8 cellular contexts compared by ENCODE assay signal in the genomic region with DNA sequence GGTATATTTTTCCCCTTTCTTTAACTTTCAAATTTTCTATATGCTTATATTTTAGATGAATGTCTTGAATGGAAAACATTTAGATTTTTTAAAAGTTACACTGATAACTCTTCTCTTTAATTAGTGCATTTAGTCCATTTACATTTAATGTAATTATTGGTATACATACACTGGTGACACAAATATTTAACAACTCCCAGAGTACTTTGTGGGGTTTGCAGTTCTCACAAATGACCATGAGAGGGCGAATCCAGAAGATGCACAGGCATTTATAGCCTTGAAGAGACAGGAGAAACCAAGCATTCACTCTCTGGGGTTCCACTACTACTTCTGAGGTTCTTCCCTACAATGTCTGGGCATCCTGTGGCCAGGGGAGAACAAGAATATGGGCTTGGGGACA.
A peak's percentile ranks its signal among the peaks of the same experiment; 100 is the strongest.
DNase-seq lines count a peak whose midpoint lies in the region; ATAC-seq and TF ChIP-seq lines count a peak whose summit lies in the region.

No MANE protein-coding gene starts in this region.

- H3K36me3 ChIP-seq in ascending aorta: no peaks in the 10 kb centered on the region
- H3K36me3 ChIP-seq in liver (ENCODE audit: control insufficient read depth in 4 of 4, insufficient read depth in 3 of 4, low read depth in 1 of 4, low read length in 3 of 4): no peaks in the 10 kb centered on the region

- 13% methylated on average over 1 of the region's 1 CpG for WGBS in liver

- H3K27ac Mint-ChIP-seq in activated T-helper 17 cell treated with anti-CD3 and anti-CD28 coated beads, Interleukin-2, amount 50 U/mL, for 72 hours: no peak overlapping the region

- H3K4me1 ChIP-seq in ascending aorta (no peaks in the 10 kb centered on the region), liver (ENCODE audit: control insufficient read depth in 4 of 4, insufficient read depth in 4 of 4, low read length in 3 of 4) (peaks cover 0 to 4% (median 2%) of the 10 kb centered on the region in 4 donors)

- no peaks in the 10 kb centered on the region for H3K36me3 Mint-ChIP-seq in activated T-helper 17 cell treated with anti-CD3 and anti-CD28 coated beads, Interleukin-2, amount 50 U/mL, for 72 hours (ENCODE audit: low read depth)

- TF ChIP-seq CTCF in ascending aorta (IDR thresholded peaks at IDR 0.05) (peak in 2 of 3 experiments; percentile 22 to 46), liver (IDR thresholded peaks at IDR 0.05; ENCODE audit: low read depth, low read length, missing input control) (peak; percentile 90)

- H3K4me3 Mint-ChIP-seq in activated T-helper 17 cell treated with anti-CD3 and anti-CD28 coated beads, Interleukin-2, amount 50 U/mL, for 72 hours: no peak overlapping the region

- no peaks in the 10 kb centered on the region for H3K9me3 Mint-ChIP-seq in activated T-helper 17 cell treated with anti-CD3 and anti-CD28 coated beads, Interleukin-2, amount 50 U/mL, for 72 hours

- intact Hi-C loops in ascending aorta (cut with DNase I): no loop called here

- H3K27me3 ChIP-seq in ascending aorta (no peaks in the 10 kb centered on the region), liver (ENCODE audit: control insufficient read depth in 4 of 4, insufficient read depth in 4 of 4, low read length in 3 of 4) (no peaks in the 10 kb centered on the region)

- no peaks in the 10 kb centered on the region for H3K4me1 Mint-ChIP-seq in activated T-helper 17 cell treated with anti-CD3 and anti-CD28 coated beads, Interleukin-2, amount 50 U/mL, for 72 hours

- no peak for ATAC-seq in HG02973 (IDR thresholded peaks at IDR 0.05; ENCODE audit: unreplicated experiment)
- no peak for ATAC-seq in GM21447 (IDR thresholded peaks at IDR 0.05; ENCODE audit: unreplicated experiment)
- ATAC-seq in activated T-helper 17 cell treated with anti-CD3 and anti-CD28 coated beads, Interleukin-2, amount 50 U/mL, for 72 hours (replicated peaks): no peak

- DNase-seq in COLO829 (ENCODE audit: low spot score) (peak; percentile 59), HuH-7.5 (ENCODE audit: low spot score) (peak; percentile 22), ascending aorta (ENCODE audit: low spot score in 2 of 2) (no peak), putamen (ENCODE audit: low spot score) (no peak)

- TF ChIP-seq RAD21 in liver (IDR thresholded peaks at IDR 0.05): peak; percentile 87 to 92

- H3K27me3 Mint-ChIP-seq in activated T-helper 17 cell treated with anti-CD3 and anti-CD28 coated beads, Interleukin-2, amount 50 U/mL, for 72 hours: peaks cover 15% of the 10 kb centered on the region

- H3K9me3 ChIP-seq in ascending aorta: no peaks in the 10 kb centered on the region
- H3K9me3 ChIP-seq in liver (ENCODE audit: control insufficient read depth in 4 of 4, low read length in 3 of 4): no peaks in the 10 kb centered on the region

- H3K27ac ChIP-seq in ascending aorta (no peak overlapping the region), liver (ENCODE audit: low read depth in 1 of 2, low read length in 2 of 2) (no peak overlapping the region)

- H3K4me3 ChIP-seq in ascending aorta (no peak overlapping the region), liver (ENCODE audit: low read depth in 1 of 3, low read length in 3 of 3) (no peak overlapping the region)

- H3K9ac ChIP-seq in liver (ENCODE audit: low read depth in 1 of 2, low read length in 2 of 2): no peak overlapping the region

TF ChIP-seq in liver, 16 proteins besides CTCF, POLR2A, EP300 and RAD21:
- TF ChIP-seq JUND (IDR thresholded peaks at IDR 0.05) (no peak), HNF4A (conservative IDR thresholded peaks at IDR 0.05) (no peak), NR2F2 (IDR thresholded peaks at IDR 0.05) (no peak), GABPA (IDR thresholded peaks at IDR 0.05 in 1 of 2, conservative IDR thresholded peaks at IDR 0.05 in 1 of 2) (no peak), EGR1 (IDR thresholded peaks at IDR 0.05; ENCODE audit: low read depth in 2 of 2) (no peak), TAF1 (conservative IDR thresholded peaks at IDR 0.05) (no peak), YY1 (IDR thresholded peaks at IDR 0.05) (no peak), FOXA2 (IDR thresholded peaks at IDR 0.05) (no peak), HNF4G (IDR thresholded peaks at IDR 0.05) (no peak), RXRA (IDR thresholded peaks at IDR 0.05) (no peak), FOXA1 (IDR thresholded peaks at IDR 0.05) (no peak), SP1 (IDR thresholded peaks at IDR 0.05) (no peak)
- TF ChIP-seq, protein P1, sequence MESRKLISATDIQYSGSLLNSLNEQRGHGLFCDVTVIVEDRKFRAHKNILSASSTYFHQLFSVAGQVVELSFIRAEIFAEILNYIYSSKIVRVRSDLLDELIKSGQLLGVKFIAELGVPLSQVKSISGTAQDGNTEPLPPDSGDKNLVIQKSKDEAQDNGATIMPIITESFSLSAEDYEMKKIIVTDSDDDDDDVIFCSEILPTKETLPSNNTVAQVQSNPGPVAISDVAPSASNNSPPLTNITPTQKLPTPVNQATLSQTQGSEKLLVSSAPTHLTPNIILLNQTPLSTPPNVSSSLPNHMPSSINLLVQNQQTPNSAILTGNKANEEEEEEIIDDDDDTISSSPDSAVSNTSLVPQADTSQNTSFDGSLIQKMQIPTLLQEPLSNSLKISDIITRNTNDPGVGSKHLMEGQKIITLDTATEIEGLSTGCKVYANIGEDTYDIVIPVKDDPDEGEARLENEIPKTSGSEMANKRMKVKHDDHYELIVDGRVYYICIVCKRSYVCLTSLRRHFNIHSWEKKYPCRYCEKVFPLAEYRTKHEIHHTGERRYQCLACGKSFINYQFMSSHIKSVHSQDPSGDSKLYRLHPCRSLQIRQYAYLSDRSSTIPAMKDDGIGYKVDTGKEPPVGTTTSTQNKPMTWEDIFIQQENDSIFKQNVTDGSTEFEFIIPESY (IDR thresholded peaks at IDR 0.05): no peak
- TF ChIP-seq, protein P2, sequence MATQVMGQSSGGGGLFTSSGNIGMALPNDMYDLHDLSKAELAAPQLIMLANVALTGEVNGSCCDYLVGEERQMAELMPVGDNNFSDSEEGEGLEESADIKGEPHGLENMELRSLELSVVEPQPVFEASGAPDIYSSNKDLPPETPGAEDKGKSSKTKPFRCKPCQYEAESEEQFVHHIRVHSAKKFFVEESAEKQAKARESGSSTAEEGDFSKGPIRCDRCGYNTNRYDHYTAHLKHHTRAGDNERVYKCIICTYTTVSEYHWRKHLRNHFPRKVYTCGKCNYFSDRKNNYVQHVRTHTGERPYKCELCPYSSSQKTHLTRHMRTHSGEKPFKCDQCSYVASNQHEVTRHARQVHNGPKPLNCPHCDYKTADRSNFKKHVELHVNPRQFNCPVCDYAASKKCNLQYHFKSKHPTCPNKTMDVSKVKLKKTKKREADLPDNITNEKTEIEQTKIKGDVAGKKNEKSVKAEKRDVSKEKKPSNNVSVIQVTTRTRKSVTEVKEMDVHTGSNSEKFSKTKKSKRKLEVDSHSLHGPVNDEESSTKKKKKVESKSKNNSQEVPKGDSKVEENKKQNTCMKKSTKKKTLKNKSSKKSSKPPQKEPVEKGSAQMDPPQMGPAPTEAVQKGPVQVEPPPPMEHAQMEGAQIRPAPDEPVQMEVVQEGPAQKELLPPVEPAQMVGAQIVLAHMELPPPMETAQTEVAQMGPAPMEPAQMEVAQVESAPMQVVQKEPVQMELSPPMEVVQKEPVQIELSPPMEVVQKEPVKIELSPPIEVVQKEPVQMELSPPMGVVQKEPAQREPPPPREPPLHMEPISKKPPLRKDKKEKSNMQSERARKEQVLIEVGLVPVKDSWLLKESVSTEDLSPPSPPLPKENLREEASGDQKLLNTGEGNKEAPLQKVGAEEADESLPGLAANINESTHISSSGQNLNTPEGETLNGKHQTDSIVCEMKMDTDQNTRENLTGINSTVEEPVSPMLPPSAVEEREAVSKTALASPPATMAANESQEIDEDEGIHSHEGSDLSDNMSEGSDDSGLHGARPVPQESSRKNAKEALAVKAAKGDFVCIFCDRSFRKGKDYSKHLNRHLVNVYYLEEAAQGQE (IDR thresholded peaks at IDR 0.05): no peak
- TF ChIP-seq, protein P3, sequence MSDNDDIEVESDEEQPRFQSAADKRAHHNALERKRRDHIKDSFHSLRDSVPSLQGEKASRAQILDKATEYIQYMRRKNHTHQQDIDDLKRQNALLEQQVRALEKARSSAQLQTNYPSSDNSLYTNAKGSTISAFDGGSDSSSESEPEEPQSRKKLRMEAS (IDR thresholded peaks at IDR 0.05): no peak
- TF ChIP-seq, protein P4, sequence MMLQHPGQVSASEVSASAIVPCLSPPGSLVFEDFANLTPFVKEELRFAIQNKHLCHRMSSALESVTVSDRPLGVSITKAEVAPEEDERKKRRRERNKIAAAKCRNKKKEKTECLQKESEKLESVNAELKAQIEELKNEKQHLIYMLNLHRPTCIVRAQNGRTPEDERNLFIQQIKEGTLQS (IDR thresholded peaks at IDR 0.05): no peak
TF ChIP-seq in liver: peak in this region for 0.

Comparison
In these comparisons a context has a peak if more than half of its experiments do, and no peak if none do; other contexts are left out.
1. DNase-seq: peak in COLO829 (single experiment) and HuH-7.5 (single experiment); none in ascending aorta (0 of 2) and putamen (single experiment).